In the genomic region with DNA sequence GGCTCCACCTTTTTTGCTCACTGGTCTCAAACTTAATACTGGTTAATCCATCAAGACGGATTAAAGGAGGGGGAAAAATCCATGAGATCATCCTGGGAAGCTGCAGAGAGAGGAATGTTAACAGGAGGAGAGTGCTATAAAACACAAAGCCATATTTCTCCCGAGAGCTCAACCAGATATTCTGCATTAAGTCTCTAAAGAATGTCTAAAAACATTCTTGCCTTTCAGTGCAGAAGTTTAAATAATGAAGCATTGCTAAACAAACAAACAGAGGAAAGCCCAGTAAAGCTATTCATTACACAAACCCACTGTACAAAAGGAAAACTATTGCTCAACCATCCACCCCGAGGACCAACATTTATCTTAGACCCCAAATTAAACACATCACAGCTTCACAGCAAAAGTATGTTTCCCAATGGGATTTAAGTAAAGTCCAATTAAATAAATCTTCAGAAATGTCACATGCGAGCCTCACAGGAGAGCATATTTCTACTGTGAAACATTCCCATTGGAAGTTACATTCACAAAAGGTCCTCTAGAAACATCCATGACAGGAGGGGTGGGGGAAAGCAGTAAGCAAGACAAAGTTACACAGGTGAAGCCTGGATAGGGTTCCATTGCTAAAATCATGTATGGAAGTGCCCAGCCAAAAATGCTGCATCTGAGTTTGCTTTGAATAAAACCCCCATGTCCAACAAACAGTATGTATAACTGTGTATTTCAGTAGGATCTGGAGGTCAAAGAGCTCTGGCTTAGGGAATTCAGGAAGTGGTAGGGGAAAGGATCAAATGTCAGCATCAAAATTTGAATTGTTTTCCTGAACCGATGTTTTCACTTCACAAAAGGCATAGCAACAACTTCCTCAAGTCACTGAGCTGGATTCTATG, we compare ENCODE assay signal across 13 cellular contexts. TPM values are rescaled to one million over a fixed set of nuclear protein-coding genes. Genes with fewer than 3 reads are reported as not detected.
DNase-seq lines count a peak whose midpoint lies in the region; ATAC-seq and TF ChIP-seq lines count a peak whose summit lies in the region.
"Had no signal": no experiment of that assay in that cellular context is flagged by ENCODE, and none has a peak within 500 bp of the region (broad histone marks: within the 10 kb centered on the region; RNA-seq: fewer than 3 reads in every experiment).

No MANE protein-coding gene starts in this region.

- TF ChIP-seq EP300 in upper lobe of left lung (IDR thresholded peaks at IDR 0.05) = no peak

- H3K9me3 ChIP-seq in left ventricle myocardium inferior (replicated peaks) (peaks cover 3% of the 10 kb centered on the region), right atrium auricular region (peaks cover 0 to 3% of the 10 kb centered on the region in 2 donors), upper lobe of left lung (peaks cover 0 to 3% (median 0%) of the 10 kb centered on the region in 4 donors), ascending aorta (no peaks in the 10 kb centered on the region)

- no peak for DNase-seq in left ventricle myocardium inferior
- DNase-seq in right atrium auricular region (ENCODE audit: low spot score) = no peak
- peak; percentile 71 for DNase-seq in left kidney (ENCODE audit: low read depth, low spot score)
- DNase-seq in upper lobe of left lung = no peak
- no peak for DNase-seq in ascending aorta (ENCODE audit: low spot score in 2 of 2)
- DNase-seq: activated naive CD4-positive, alpha-beta T cell treated with Interleukin-2 at 50 U/mL for 16 hours; head of caudate nucleus; NCI-H187; stimulated activated naive CD8-positive, alpha-beta T cell treated with anti-CD3 and anti-CD28 coated beads, Interleukin-15, Interleukin-2, amounts not matched to agents 100 U/mL and 50 U/mL, for 24 hours had no signal

- peak in 1 of 2 donors; percentile 67 for ATAC-seq in upper lobe of left lung (ENCODE audit: low FRiP score in 2 of 2)
- no peak for ATAC-seq in GM18520 (IDR thresholded peaks at IDR 0.05; ENCODE audit: unreplicated experiment)
- ATAC-seq in GM21423 (IDR thresholded peaks at IDR 0.05; ENCODE audit: unreplicated experiment) = no peak
- ATAC-seq: stimulated activated naive CD8-positive, alpha-beta T cell treated with anti-CD3 and anti-CD28 coated beads, Interleukin-15, Interleukin-2, amounts not matched to agents 100 U/mL and 50 U/mL, for 24 hours had no signal

- TF ChIP-seq POLR2A in upper lobe of left lung (IDR thresholded peaks at IDR 0.05) = no peak

- intact Hi-C loops in left ventricle myocardium inferior (cut with micrococcal nuclease) (no loop called here), ascending aorta (cut with DNase I) (no loop called here)

- TF ChIP-seq CTCF in left ventricle myocardium inferior (IDR thresholded peaks at IDR 0.05; ENCODE audit: borderline replicate concordance) (no peak), right atrium auricular region (IDR thresholded peaks at IDR 0.05) (no peak), upper lobe of left lung (IDR thresholded peaks at IDR 0.05) (no peak), ascending aorta (IDR thresholded peaks at IDR 0.05) (no peak)

- H3K4me3 ChIP-seq in left ventricle myocardium inferior (no peak overlapping the region), right atrium auricular region (no peak overlapping the region), upper lobe of left lung (no peak overlapping the region), ascending aorta (no peak overlapping the region)

- H3K36me3 ChIP-seq in left ventricle myocardium inferior = no peaks in the 10 kb centered on the region
- no peaks in the 10 kb centered on the region for H3K36me3 ChIP-seq in right atrium auricular region
- no peaks in the 10 kb centered on the region for H3K36me3 ChIP-seq in upper lobe of left lung
- H3K36me3 ChIP-seq in ascending aorta = no peaks in the 10 kb centered on the region

- peaks cover 41% of the 10 kb centered on the region for H3K4me1 ChIP-seq in left ventricle myocardium inferior
- H3K4me1 ChIP-seq in right atrium auricular region = peaks cover 0 to 56% of the 10 kb centered on the region in 2 donors
- H3K4me1 ChIP-seq in upper lobe of left lung = peaks cover 20 to 39% (median 37%) of the 10 kb centered on the region in 4 donors
- peaks cover 0 to 5% of the 10 kb centered on the region in 2 donors for H3K4me1 ChIP-seq in ascending aorta

- WGBS in upper lobe of left lung, 2 donors = 42 to 48% methylated on average over 5 of the region's 5 CpGs

- H3K27me3 ChIP-seq in left ventricle myocardium inferior (ENCODE audit: low read depth) = no peaks in the 10 kb centered on the region
- no peaks in the 10 kb centered on the region for H3K27me3 ChIP-seq in right atrium auricular region
- no peaks in the 10 kb centered on the region for H3K27me3 ChIP-seq in upper lobe of left lung
- H3K27me3 ChIP-seq in ascending aorta = no peaks in the 10 kb centered on the region

- H3K27ac ChIP-seq in left ventricle myocardium inferior (replicated peaks) = peak overlapping the region; percentile 22
- no peak overlapping the region for H3K27ac ChIP-seq in right atrium auricular region
- peak overlapping the region; percentile 17 for H3K27ac ChIP-seq in angular gyrus (ENCODE audit: low read depth, low read length)
- peak overlapping the region in 3 of 4 donors; percentile 1 to 9 (median 5) for H3K27ac ChIP-seq in upper lobe of left lung
- H3K27ac ChIP-seq in ascending aorta = no peak overlapping the region
- H3K27ac ChIP-seq: C4-2B had no signal

RNA-seq across cellular contexts. Expression of gene DUSP10, which starts 23.3 kb away (rescaled TPM):
- 4.6 TPM for total RNA-seq in left ventricle myocardium inferior
- total RNA-seq in right atrium auricular region = 1 to 10 TPM; 3.3 to 6.4 TPM
- 10 to 100 TPM in 5 of 6 donors, 1 to 10 TPM in 1; 7.7 to 13.7 (median 11.9) TPM for total RNA-seq in upper lobe of left lung
- total RNA-seq in ascending aorta = 5.7 TPM

Comparison
In these comparisons a context has a peak if more than half of its experiments do, and no peak if none do; other contexts are left out.
1. H3K27ac ChIP-seq: peak in left ventricle myocardium inferior (single experiment), angular gyrus (single experiment) and upper lobe of left lung (3 of 4); none in right atrium auricular region (0 of 2) and ascending aorta (0 of 2).